ENCODE assay signal across 8 cellular contexts in genomic region chr11:8225589-8226036, GRCh38. TPM values are rescaled to one million over a fixed set of nuclear protein-coding genes. Genes with fewer than 3 reads are reported as not detected.
DNase-seq lines count a peak whose midpoint lies in the region; ATAC-seq lines count a peak whose summit lies in the region.

No MANE protein-coding gene starts in this region.

- peak; percentile 70 for DNase-seq in COLO829 (ENCODE audit: low spot score)
- peak; percentile 48 for DNase-seq in NCI-H1694 treated with DMSO at 0.1 percent for 48 hours (lab: John Stamatoyannopoulos, UW)
- DNase-seq in activated CD4-positive, CD25-positive, alpha-beta regulatory T cell treated with anti-CD3 and anti-CD28 coated beads, Interleukin-2, amount 50 U/mL, for 16 hours (ENCODE audit: low read depth, low spot score) = peak; percentile 53
- peak; percentile 29 for DNase-seq in central memory CD4-positive, alpha-beta T cell
- DNase-seq in left lobe of liver (ENCODE audit: low spot score) = peak; percentile 66
- DNase-seq in stimulated activated CD4-positive, alpha-beta T cell treated with anti-CD3 and anti-CD28 coated beads, TNF-alpha, amount 100 ng/mL, for 1 hour (ENCODE audit: low read depth in 3 of 3, low spot score in 1 of 3) = peak; percentile 13 to 63 (median 21)
- DNase-seq in mesenteric fat pad (ENCODE audit: low spot score) = no peak

- ATAC-seq in GM21619 (IDR thresholded peaks at IDR 0.05; ENCODE audit: unreplicated experiment) (peak; percentile 56), left lobe of liver (peak; percentile 74)

RNA-seq across cellular contexts. Expression of gene LMO1, which starts 38.1 kb away (rescaled TPM):
- not detected for total RNA-seq in left lobe of liver
- not detected for total RNA-seq in mesenteric fat pad

RNA-seq across cellular contexts. Expression of gene RIC3, which starts 56.8 kb away (rescaled TPM):
- total RNA-seq in left lobe of liver = 3.4 TPM
- 2.3 TPM for total RNA-seq in mesenteric fat pad
